Comparison of ENCODE assay signal across 21 cellular contexts in the genomic region with DNA sequence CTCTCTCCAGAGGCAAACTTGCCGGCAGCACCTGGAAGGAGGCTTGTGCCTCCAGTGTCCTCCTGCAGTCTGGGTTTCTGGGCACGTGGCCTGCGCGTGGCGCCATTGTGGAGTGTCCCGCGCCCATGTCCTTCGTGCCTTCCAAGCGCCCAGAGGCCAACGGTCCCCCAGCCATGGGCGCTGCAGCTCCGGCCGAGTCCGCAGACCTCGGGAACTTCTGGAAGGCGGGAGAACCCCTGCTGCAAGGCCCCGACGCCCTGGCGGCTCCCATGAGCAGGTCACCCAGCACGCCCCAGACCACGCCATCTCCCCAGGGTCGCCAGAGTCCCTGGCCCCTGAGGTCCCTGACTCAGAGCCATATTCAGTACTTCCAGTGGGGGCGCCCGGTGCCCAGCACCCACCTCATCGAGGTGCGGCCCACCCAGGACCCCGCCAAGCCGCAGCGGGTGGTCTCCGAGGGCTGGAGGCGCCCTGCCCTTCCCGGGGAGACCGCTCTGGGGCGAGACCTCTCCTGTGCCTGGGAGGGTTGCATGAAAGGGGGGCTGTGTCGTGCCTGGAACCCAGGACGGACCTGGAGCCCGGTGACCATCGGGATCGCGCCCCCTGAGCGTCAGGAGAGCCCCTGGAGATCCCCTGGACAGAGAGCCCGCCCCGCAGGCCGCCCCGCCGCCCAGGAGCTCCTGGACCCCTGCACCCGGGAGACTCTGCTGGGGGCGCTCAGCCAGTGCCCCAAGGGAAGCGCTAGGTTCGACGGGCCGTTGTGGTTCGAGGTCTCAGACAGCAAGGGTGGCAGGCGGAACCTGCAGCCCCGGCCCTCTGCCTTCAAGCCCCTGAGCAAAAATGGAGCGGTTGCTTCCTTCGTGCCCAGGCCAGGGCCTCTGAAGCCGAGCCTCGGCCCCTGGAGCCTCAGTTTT. TPM values are rescaled to one million over a fixed set of nuclear protein-coding genes. Genes with fewer than 3 reads are reported as not detected.
"Had no signal": no experiment of that assay in that cellular context is flagged by ENCODE, and none has a peak within 500 bp of the region (broad histone marks: within the 10 kb centered on the region; RNA-seq: fewer than 3 reads in every experiment).

POM121L12 (plus strand) TSS at position 135 of the 914 bp plus-strand sequence; CDS start at position 174, 39 bp downstream.

- H3K4me3 Mint-ChIP-seq: activated CD8-positive, alpha-beta T cell treated with anti-CD3 and anti-CD28 coated beads for 36 hours; activated naive CD4-positive, alpha-beta T cell treated with anti-CD3 and anti-CD28 coated beads, Interleukin-2, amount 50 U/mL, for 24 hours; T-helper 1 cell treated with Interleukin-12 subunit alpha and Interleukin-12 subunit beta and Interleukin-4 antibody, amounts not matched to agents 30 μg/mL and 1 μg/mL, for 36 hours had no signal

- H3K27me3 ChIP-seq: ascending aorta, body of pancreas, SJSA1 had no signal

- H3K27me3 Mint-ChIP-seq: activated CD8-positive, alpha-beta T cell treated with anti-CD3 and anti-CD28 coated beads for 36 hours; activated naive CD4-positive, alpha-beta T cell treated with anti-CD3 and anti-CD28 coated beads, Interleukin-2, amount 50 U/mL, for 24 hours had no signal

- ATAC-seq: activated CD4-positive, CD25-positive, alpha-beta regulatory T cell treated with anti-CD3 and anti-CD28 coated beads, Interleukin-2, amount 50 U/mL, for 24 hours; activated CD8-positive, alpha-beta T cell treated with anti-CD3 and anti-CD28 coated beads for 36 hours; body of pancreas; K562; PC-3 had no signal

- H3K4me1 Mint-ChIP-seq: activated naive CD4-positive, alpha-beta T cell treated with anti-CD3 and anti-CD28 coated beads, Interleukin-2, amount 50 U/mL, for 24 hours had no signal

- H3K36me3 ChIP-seq: ascending aorta, SJSA1 had no signal

- H3K9me3 ChIP-seq: ascending aorta, body of pancreas, SJSA1 had no signal

- H3K27ac Mint-ChIP-seq: activated CD8-positive, alpha-beta T cell treated with anti-CD3 and anti-CD28 coated beads for 36 hours; activated naive CD4-positive, alpha-beta T cell treated with anti-CD3 and anti-CD28 coated beads, Interleukin-2, amount 50 U/mL, for 24 hours; T-helper 1 cell treated with Interleukin-12 subunit alpha and Interleukin-12 subunit beta and Interleukin-4 antibody, amounts not matched to agents 30 μg/mL and 1 μg/mL, for 36 hours had no signal

- H3K4me1 ChIP-seq: ascending aorta, body of pancreas, SJSA1 had no signal

- H3K36me3 Mint-ChIP-seq: activated naive CD4-positive, alpha-beta T cell treated with anti-CD3 and anti-CD28 coated beads, Interleukin-2, amount 50 U/mL, for 24 hours had no signal

- DNase-seq: activated CD4-positive, alpha-beta T cell treated with anti-CD3 and anti-CD28 coated beads for 4 hours; activated CD8-positive, alpha-beta memory T cell treated with anti-CD3 and anti-CD28 coated beads, Interleukin-2, amount 50 U/mL, for 4 hours; activated CD8-positive, alpha-beta T cell treated with anti-CD3 and anti-CD28 coated beads for 36 hours; activated effector memory CD4-positive, alpha-beta T cell treated with Interleukin-2 at 50 U/mL for 16 hours; activated naive CD4-positive, alpha-beta T cell; body of pancreas; Karpas-422; NCI-H1105 treated with DMSO at 0.1 percent for 48 hours; NCI-H146; NCI-H187 treated with DMSO at 0.1 percent for 48 hours; NCI-H2081 treated with DMSO at 0.1 percent for 48 hours; NCI-H446; NCI-H524; PC-3; SHP77 had no signal

- H3K27ac ChIP-seq: ascending aorta, body of pancreas, SJSA1 had no signal

- H3K4me3 ChIP-seq: ascending aorta, body of pancreas, K562, SJSA1 had no signal

RNA-seq across cellular contexts. Expression of gene POM121L12, which starts in this region (rescaled TPM):
- total RNA-seq: activated CD8-positive, alpha-beta T cell treated with anti-CD3 and anti-CD28 coated beads for 36 hours; ascending aorta; body of pancreas; K562; PC-3; SJSA1 had no signal
- polyA plus RNA-seq: K562 had no signal
